23 cellular contexts compared by ENCODE assay signal in the genomic region with DNA sequence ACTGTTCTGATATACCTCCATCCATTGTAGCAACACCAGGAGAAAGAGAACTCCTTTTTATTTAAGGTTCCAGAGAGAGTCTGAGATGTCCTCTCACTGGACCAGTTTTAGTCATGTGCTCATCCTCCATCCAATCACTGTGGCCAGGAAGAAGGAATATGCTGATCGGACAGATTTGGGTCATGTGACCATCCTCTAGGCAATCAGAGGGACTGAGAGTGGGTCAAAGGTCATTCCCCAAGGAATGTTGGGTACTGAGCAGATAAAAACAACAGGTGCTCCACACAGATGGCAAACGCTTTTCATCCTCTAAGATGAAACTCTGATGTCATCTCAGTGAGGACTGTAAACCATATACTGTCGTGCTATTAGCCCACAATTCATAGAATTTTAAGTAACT. TPM values are rescaled to one million over a fixed set of nuclear protein-coding genes. Genes with fewer than 3 reads are reported as not detected.
"Had no signal": no experiment of that assay in that cellular context is flagged by ENCODE, and none has a peak within 500 bp of the region (broad histone marks: within the 10 kb centered on the region; RNA-seq: fewer than 3 reads in every experiment).

No MANE protein-coding gene starts in this region.

- DNase-seq: activated naive CD4-positive, alpha-beta T cell; activated naive CD8-positive, alpha-beta T cell treated with anti-CD3 and anti-CD28 coated beads for 36 hours; activated T-cell treated with anti-CD3 and anti-CD28 coated beads, Interleukin-2, amount 50 U/mL, for 1 hour; central memory CD4-positive, alpha-beta T cell; effector memory CD4-positive, alpha-beta T cell; foreskin melanocyte; kidney glomerular epithelial cell; left ventricle myocardium inferior; mammary epithelial cell; natural killer cell; retina; stimulated activated CD4-positive, alpha-beta T cell treated with anti-CD3 and anti-CD28 coated beads, Interleukin-4, amount 100 ng/mL, for 24 hours; stimulated activated naive CD4-positive, alpha-beta T cell treated with Interleukin-2 at 50 U/mL for 16 hours; upper lobe of left lung had no signal

- H3K36me3 Mint-ChIP-seq: activated naive CD8-positive, alpha-beta T cell treated with anti-CD3 and anti-CD28 coated beads for 36 hours; mesothelial cell of epicardium; natural killer cell had no signal

- H3K27ac Mint-ChIP-seq: activated naive CD8-positive, alpha-beta T cell treated with anti-CD3 and anti-CD28 coated beads for 36 hours; mesothelial cell of epicardium; natural killer cell; progenitor cell of endocrine pancreas had no signal

- H3K36me3 ChIP-seq: left ventricle myocardium inferior, upper lobe of left lung had no signal

- H3K9me3 Mint-ChIP-seq: activated naive CD8-positive, alpha-beta T cell treated with anti-CD3 and anti-CD28 coated beads for 36 hours; mesothelial cell of epicardium; natural killer cell had no signal

- ATAC-seq: esophagus mucosa, natural killer cell had no signal

- FAIRE-seq: astrocyte, endothelial cell of umbilical vein, TTC549 had no signal

- H3K27me3 ChIP-seq: upper lobe of left lung had no signal

- H3K4me3 Mint-ChIP-seq: activated naive CD8-positive, alpha-beta T cell treated with anti-CD3 and anti-CD28 coated beads for 36 hours; mesothelial cell of epicardium; natural killer cell had no signal

- H3K4me1 Mint-ChIP-seq: activated naive CD8-positive, alpha-beta T cell treated with anti-CD3 and anti-CD28 coated beads for 36 hours; mesothelial cell of epicardium; natural killer cell had no signal

- H3K4me3 ChIP-seq: left ventricle myocardium inferior, upper lobe of left lung had no signal

- H3K27ac ChIP-seq: left ventricle myocardium inferior, upper lobe of left lung had no signal

- H3K4me1 ChIP-seq: left ventricle myocardium inferior, upper lobe of left lung had no signal

- H3K9me3 ChIP-seq: left ventricle myocardium inferior, upper lobe of left lung had no signal

RNA-seq across cellular contexts. Expression of a gene that starts 28.8 kb away (rescaled TPM):
- total RNA-seq: activated naive CD8-positive, alpha-beta T cell treated with anti-CD3 and anti-CD28 coated beads for 36 hours; astrocyte; dermis microvascular lymphatic vessel endothelial cell; endothelial cell of umbilical vein; esophagus mucosa; left ventricle myocardium inferior; mammary epithelial cell; mesothelial cell of epicardium; osteocyte; progenitor cell of endocrine pancreas; T-helper 2 cell treated with Interferon-gamma antibody and Interleukin-4, amounts not matched to agents 100 ng/mL and 5 ng/mL, for 36 hours had no signal
- polyA plus RNA-seq: endothelial cell of umbilical vein, mammary epithelial cell had no signal
